20 cellular contexts compared by ENCODE assay signal in the genomic region with DNA sequence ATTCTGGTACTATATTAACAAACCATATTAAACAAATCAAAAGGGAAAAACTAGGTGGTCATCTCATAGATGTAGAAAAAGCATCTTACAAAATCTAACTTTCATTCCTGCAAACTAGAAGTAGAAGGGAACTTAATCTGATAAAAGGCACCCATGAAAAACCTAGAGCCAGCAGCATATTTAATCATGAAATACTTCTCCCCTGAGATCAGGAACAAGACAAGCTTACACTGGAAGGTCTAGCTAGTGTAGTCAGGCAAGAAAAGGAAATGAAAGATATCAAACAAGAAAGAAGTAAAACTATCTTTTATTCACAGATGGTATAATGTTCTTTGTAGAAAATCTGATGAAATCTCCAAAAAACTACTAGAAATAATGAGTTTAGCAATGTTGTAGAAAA. TPM values are rescaled to one million over a fixed set of nuclear protein-coding genes. Genes with fewer than 3 reads are reported as not detected.
DNase-seq lines count a peak whose midpoint lies in the region; ATAC-seq and TF ChIP-seq lines count a peak whose summit lies in the region.
"Had no signal": no experiment of that assay in that cellular context is flagged by ENCODE, and none has a peak within 500 bp of the region (broad histone marks: within the 10 kb centered on the region; RNA-seq: fewer than 3 reads in every experiment).

No MANE protein-coding gene starts in this region.

- H2AFZ ChIP-seq in GM23248, result no peak overlapping the region

- ATAC-seq in HG02588 (IDR thresholded peaks at IDR 0.05; ENCODE audit: unreplicated experiment) (no peak), HG03520 (IDR thresholded peaks at IDR 0.05; ENCODE audit: unreplicated experiment) (no peak)
- ATAC-seq: activated naive CD8-positive, alpha-beta T cell treated with anti-CD3 and anti-CD28 coated beads, Interleukin-2, amount 50 U/mL, for 24 hours; HCT116 had no signal

- no peaks in the 10 kb centered on the region for H3K9me2 ChIP-seq in GM23248 (ENCODE audit: insufficient read depth)

- no peak overlapping the region for H3K4me3 ChIP-seq in GM23248
- peak overlapping the region; percentile 62 for H3K4me3 ChIP-seq in adipocyte (ENCODE audit: low read length)
- H3K4me3 ChIP-seq in thyroid gland (replicated peaks in 1 of 3), result no peak overlapping the region

- peaks cover 3% of the 10 kb centered on the region for H3K9me3 ChIP-seq in GM23248 (ENCODE audit: low read depth)
- H3K9me3 ChIP-seq in adipocyte (ENCODE audit: control insufficient read depth, low read length), result peaks cover 10% of the 10 kb centered on the region
- no peaks in the 10 kb centered on the region for H3K9me3 ChIP-seq in thyroid gland

- peak overlapping the region; percentile 75 for H3K4me2 ChIP-seq in GM23248 (ENCODE audit: unreplicated experiment)

- peaks cover 20% of the 10 kb centered on the region for H3K79me2 ChIP-seq in GM23248 (ENCODE audit: insufficient read depth)

- H3K4me1 ChIP-seq in GM23248 (ENCODE audit: insufficient read depth) (peaks cover 69% of the 10 kb centered on the region), adipocyte (ENCODE audit: control insufficient read depth, insufficient read depth, low read length) (peaks cover 34% of the 10 kb centered on the region), thyroid gland (peaks cover 9 to 12% of the 10 kb centered on the region in 2 donors)

- peaks cover 73% of the 10 kb centered on the region for H3F3A ChIP-seq in GM23248 (ENCODE audit: insufficient read depth)

- H4K20me1 ChIP-seq in GM23248 (ENCODE audit: insufficient read depth), result no peaks in the 10 kb centered on the region

- in situ Hi-C loops in GM23248 (cut with MboI), result no loop called here

- H3K27me3 ChIP-seq in GM23248 (replicated peaks; ENCODE audit: insufficient read depth), result no peaks in the 10 kb centered on the region
- no peaks in the 10 kb centered on the region for H3K27me3 ChIP-seq in adipocyte (replicated peaks; ENCODE audit: control insufficient read depth, insufficient read depth, low read length)
- no peaks in the 10 kb centered on the region for H3K27me3 ChIP-seq in thyroid gland

- H3K27ac ChIP-seq in GM23248 (peak overlapping the region; percentile 91), epithelial cell of prostate (peak overlapping the region; percentile 85), thyroid gland (no peak overlapping the region)
- H3K27ac ChIP-seq: RWPE1 had no signal

- H3K9ac ChIP-seq in GM23248, result peak overlapping the region; percentile 55
- H3K9ac ChIP-seq in adipocyte (ENCODE audit: low read length), result peak overlapping the region; percentile 66

- no peak for TF ChIP-seq CTCF in thyroid gland (IDR thresholded peaks at IDR 0.05)

- H3K36me3 ChIP-seq in GM23248 (ENCODE audit: low read depth) (peaks cover 37% of the 10 kb centered on the region), adipocyte (ENCODE audit: control insufficient read depth, insufficient read depth, low read length, severe bottlenecking) (peaks cover 24% of the 10 kb centered on the region), thyroid gland (peaks cover 17 to 18% of the 10 kb centered on the region in 2 donors)

- DNase-seq in GM23248 (peak; percentile 63), adipocyte (ENCODE audit: low read depth) (peak; percentile 56), epithelial cell of prostate (ENCODE audit: low read depth, low spot score) (no peak), renal cortical epithelial cell (ENCODE audit: low read depth) (peak; percentile 33), midbrain (lab: John Stamatoyannopoulos, UW) (no peak), thyroid gland (no peak)
- DNase-seq: activated CD4-positive, alpha-beta T cell treated with anti-CD3 and anti-CD28 coated beads for 4 hours; activated effector memory CD4-positive, alpha-beta T cell treated with Interleukin-2 at 50 U/mL for 16 hours; activated naive CD8-positive, alpha-beta T cell treated with anti-CD3 and anti-CD28 coated beads, Interleukin-2, amount 50 U/mL, for 24 hours; DMS79; endodermal cell; hippocampal formation; MM.1S; NCI-H1694 treated with DMSO at 0.1 percent for 48 hours; stimulated activated CD4-positive, alpha-beta T cell treated with anti-CD3 and anti-CD28 coated beads, Interleukin-15, amount 100 ng/mL, for 24 hours; SW 1271 had no signal

- no peak for TF ChIP-seq POLR2A in thyroid gland (IDR thresholded peaks at IDR 0.05)

- intact Hi-C loops in thyroid gland (cut with DNase I), result no loop called here

RNA-seq across cellular contexts. Expression of gene ATP10D, which starts 41.2 kb away (rescaled TPM):
- total RNA-seq in GM23248 (2014; rRNA removed; shearing (Covaris generic)), result 41.9 and 45.4 TPM in 2 replicates
- polyA plus RNA-seq in GM23248 (2016; fragmentation: Nextera tagmentation; extraction: Ambion mirVana), result 30.7 and 34.9 TPM in 2 replicates
- total RNA-seq in renal cortical epithelial cell (76.8 and 137 TPM in 2 replicates), thyroid gland (10 to 100 TPM; 35.3 to 55.6 (median 43.8) TPM)

Comparison
In these comparisons a context has a peak if more than half of its experiments do, and no peak if none do; other contexts are left out.
1. DNase-seq: peak in GM23248 (single experiment), adipocyte (single experiment) and renal cortical epithelial cell (single experiment); none in epithelial cell of prostate (single experiment), midbrain (single experiment) and thyroid gland (0 of 2).
2. H3K27ac ChIP-seq: peak in GM23248 (single experiment) and epithelial cell of prostate (single experiment); none in thyroid gland (0 of 3).